Comparison of ENCODE assay signal across 9 cellular contexts in the genomic region with DNA sequence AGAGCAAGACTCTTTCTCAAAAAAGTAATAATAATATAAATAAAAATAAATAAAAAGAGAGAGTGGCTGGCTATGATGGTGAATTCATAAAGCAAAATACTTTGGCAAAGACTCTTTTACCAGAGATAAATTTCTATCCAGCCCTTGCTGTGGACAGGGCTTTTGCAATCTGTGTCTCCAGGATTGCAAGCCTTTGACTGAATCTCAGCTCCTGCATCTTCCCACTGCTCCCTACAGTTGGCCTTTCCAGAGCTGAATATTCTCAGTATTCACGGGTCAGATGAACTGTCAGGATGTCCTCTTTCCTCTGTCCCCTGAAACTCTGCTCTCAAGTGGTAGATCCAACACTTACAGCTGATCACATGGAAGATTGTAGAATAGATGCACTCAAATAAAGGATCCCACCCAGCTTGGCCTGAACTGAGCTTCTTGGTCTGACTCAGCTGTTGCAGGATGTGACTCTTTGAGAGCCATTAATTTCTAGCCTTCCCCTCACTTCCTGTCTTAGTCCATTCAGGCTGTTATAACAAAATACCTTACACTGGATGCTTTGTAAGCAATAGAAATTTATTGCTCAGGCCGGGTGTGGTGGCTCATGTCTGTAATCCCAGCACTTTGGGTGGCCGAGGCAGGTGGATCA.
DNase-seq lines count a peak whose midpoint lies in the region; ATAC-seq and TF ChIP-seq lines count a peak whose summit lies in the region.
"Had no signal": no experiment of that assay in that cellular context is flagged by ENCODE, and none has a peak within 500 bp of the region (broad histone marks: within the 10 kb centered on the region; RNA-seq: fewer than 3 reads in every experiment).

No MANE protein-coding gene starts in this region.

- no peaks in the 10 kb centered on the region for H3K36me3 Mint-ChIP-seq in nephron (ENCODE audit: low read depth)

- H3K4me1 Mint-ChIP-seq in nephron: peaks cover 8% of the 10 kb centered on the region

- peak; percentile 33 to 39 for DNase-seq in SJSA1 (ENCODE audit: low read depth in 1 of 2, low spot score in 2 of 2)
- DNase-seq in NCI-H187 (lab: John Stamatoyannopoulos, UW): no peak
- DNase-seq in BE2C: no peak
- DNase-seq in GM13977 (ENCODE audit: low spot score): no peak

- no peak overlapping the region for H3K4me3 Mint-ChIP-seq in nephron

- in situ Hi-C loops in GM13977 (cut with MboI; ENCODE audit: low pct_unique_long_range_greater_than_20kb, low sequenced_read_pairs, unreplicated experiment): no loop called here

- no peaks in the 10 kb centered on the region for H3K27me3 Mint-ChIP-seq in nephron (ENCODE audit: low read depth)

- H3K4me3 ChIP-seq in SJSA1 (no peak overlapping the region), BE2C (ENCODE audit: low read depth, low read length) (no peak overlapping the region)
- H3K4me3 ChIP-seq: thoracic aorta had no signal

- H3K4me1 ChIP-seq in SJSA1 (replicated peaks): no peaks in the 10 kb centered on the region
- no peaks in the 10 kb centered on the region for H3K4me1 ChIP-seq in BE2C

- no peaks in the 10 kb centered on the region for H3K9me3 ChIP-seq in SJSA1 (replicated peaks)
- H3K9me3 ChIP-seq in BE2C: no peaks in the 10 kb centered on the region
- H3K9me3 ChIP-seq: thoracic aorta had no signal

- peaks cover 2% of the 10 kb centered on the region for H3K9me3 Mint-ChIP-seq in nephron

- no peak overlapping the region for H3K27ac ChIP-seq in SJSA1
- H3K27ac ChIP-seq: thoracic aorta had no signal

- H3K27me3 ChIP-seq in SJSA1 (replicated peaks) (no peaks in the 10 kb centered on the region), BE2C (no peaks in the 10 kb centered on the region)

- ATAC-seq in GM18868 (IDR thresholded peaks at IDR 0.05; ENCODE audit: unreplicated experiment) (peak; percentile 93), HG02798 (IDR thresholded peaks at IDR 0.05; ENCODE audit: poor library complexity, unreplicated experiment) (peak; percentile 52), GM21717 (IDR thresholded peaks at IDR 0.05; ENCODE audit: unreplicated experiment) (no peak)

- peak overlapping the region in 2 of 3 experiments; percentile 53 to 89 for H3K27ac Mint-ChIP-seq in nephron

- TF ChIP-seq CTCF in nephron (IDR thresholded peaks at IDR 0.05; ENCODE audit: unreplicated experiment in 3 of 3): no peak
- no peak for TF ChIP-seq CTCF in BE2C (IDR thresholded peaks at IDR 0.05; ENCODE audit: low read depth, low read length)
- TF ChIP-seq CTCF in GM13977 (IDR thresholded peaks at IDR 0.05; ENCODE audit: extremely low read depth, insufficient read depth, missing control alignments): no peak

- H3K36me3 ChIP-seq in SJSA1 (no peaks in the 10 kb centered on the region), BE2C (no peaks in the 10 kb centered on the region)
- H3K36me3 ChIP-seq: thoracic aorta had no signal

Comparison
In these comparisons a context has a peak if more than half of its experiments do, and no peak if none do; other contexts are left out.
1. DNase-seq: peak in SJSA1 (2 of 2); none in NCI-H187 (0 of 2), BE2C (single experiment) and GM13977 (single experiment).